Comparison of ENCODE assay signal across 8 cellular contexts in genomic region chr15:80695911-80696651, GRCh38. TPM values are rescaled to one million over a fixed set of nuclear protein-coding genes. Genes with fewer than 3 reads are reported as not detected.
A peak's percentile ranks its signal among the peaks of the same experiment; 100 is the strongest.
DNase-seq lines count a peak whose midpoint lies in the region; ATAC-seq and TF ChIP-seq lines count a peak whose summit lies in the region.

No MANE protein-coding gene starts in this region.

- peaks cover 0 to 5% (median 4%) of the 10 kb centered on the region in 3 donors for H3K36me3 Mint-ChIP-seq in immature natural killer cell

- peak overlapping the region; percentile 67 for H3K4me3 ChIP-seq in astrocyte of the spinal cord (ENCODE audit: low read depth, low read length)

- H3K27ac Mint-ChIP-seq in immature natural killer cell: peak overlapping the region; percentile 60 to 89 (median 80)

- H3K27me3 Mint-ChIP-seq in immature natural killer cell (ENCODE audit: low read depth in 3 of 3): peaks cover 5 to 15% (median 5%) of the 10 kb centered on the region in 3 donors

- DNase-seq in AG20443 (ENCODE audit: low spot score): peak; percentile 41
- peak; percentile 63 for DNase-seq in RKO (ENCODE audit: low spot score)
- peak; percentile 17 for DNase-seq in astrocyte of the spinal cord (ENCODE audit: low read depth, low spot score)
- peak in 2 of 3 donors; percentile 6 to 37 for DNase-seq in immature natural killer cell
- DNase-seq in stimulated activated CD4-positive, alpha-beta T cell treated with anti-CD3 and anti-CD28 coated beads, Interleukin-1b, Interleukin-23, amount 100 ng/mL, for 48 hours: peak; percentile 13

- ATAC-seq in GM21786 (IDR thresholded peaks at IDR 0.05; ENCODE audit: unreplicated experiment) (peak; percentile 1), HG03460 (IDR thresholded peaks at IDR 0.05; ENCODE audit: unreplicated experiment) (no peak), GM19023 (IDR thresholded peaks at IDR 0.05; ENCODE audit: unreplicated experiment) (no peak)

- peak overlapping the region; percentile 91 to 96 (median 93) for H3K4me3 Mint-ChIP-seq in immature natural killer cell

- in situ Hi-C loops in astrocyte of the spinal cord (cut with HindIII; ENCODE audit: low sequenced_read_pairs): no loop called here

- no peaks in the 10 kb centered on the region for H3K9me3 Mint-ChIP-seq in immature natural killer cell

- TF ChIP-seq CTCF in astrocyte of the spinal cord (IDR thresholded peaks at IDR 0.05; ENCODE audit: low read depth, low read length): peak; percentile 34

- H3K4me1 Mint-ChIP-seq in immature natural killer cell: peaks cover 21 to 36% of the 10 kb centered on the region in 2 donors

RNA-seq across cellular contexts. Expression of gene ABHD17C, which starts 1.0 kb away (rescaled TPM):
- polyA plus RNA-seq in immature natural killer cell: 1 to 10 TPM; 1.3 to 2.7 (median 1.5) TPM

Comparison
In these comparisons a context has a peak if more than half of its experiments do, and no peak if none do; other contexts are left out.
1. DNase-seq: peak in every context shown above with its lines; median percentile 63 in RKO; 41 in AG20443; 22 in immature natural killer cell; 17 in astrocyte of the spinal cord; 13 in stimulated activated CD4-positive, alpha-beta T cell treated with anti-CD3 and anti-CD28 coated beads, Interleukin-1b, Interleukin-23, amount 100 ng/mL, for 48 hours.